Comparison of ENCODE assay signal across 15 cellular contexts in genomic region chr15:39598186-39598850, GRCh38. TPM values are rescaled to one million over a fixed set of nuclear protein-coding genes. Genes with fewer than 3 reads are reported as not detected.
DNase-seq lines count a peak whose midpoint lies in the region; TF ChIP-seq lines count a peak whose summit lies in the region.
"Had no signal": no experiment of that assay in that cellular context is flagged by ENCODE, and none has a peak within 500 bp of the region (broad histone marks: within the 10 kb centered on the region; RNA-seq: fewer than 3 reads in every experiment).

No MANE protein-coding gene starts in this region.

- H3K27me3 ChIP-seq in mammary epithelial cell (ENCODE audit: insufficient read depth, low read length) (no peaks in the 10 kb centered on the region), hepatocyte (no peaks in the 10 kb centered on the region), transverse colon (no peaks in the 10 kb centered on the region)
- H3K27me3 ChIP-seq: heart right ventricle, left lung, spleen had no signal

- no peak overlapping the region for H2AFZ ChIP-seq in mammary epithelial cell (ENCODE audit: low read depth, low read length)
- H2AFZ ChIP-seq in hepatocyte = no peak overlapping the region

- H3K36me3 ChIP-seq in mammary epithelial cell (ENCODE audit: insufficient read depth, low read length) = peaks cover 27% of the 10 kb centered on the region
- H3K36me3 ChIP-seq in hepatocyte (replicated peaks; ENCODE audit: insufficient read depth, low read depth) = no peaks in the 10 kb centered on the region
- H3K36me3 ChIP-seq in transverse colon = peaks cover 0 to 22% (median 11%) of the 10 kb centered on the region in 4 donors

- BruUV-seq in mammary epithelial cell (replicated peaks; lab: Mats Ljungman, UMichigan) = no TSS peak
- BruUV-seq in MCF 10A (replicated peaks; lab: Mats Ljungman, UMichigan) = no TSS peak

- CTCF ChIA-PET in mammary epithelial cell (lab: Charles Lee; ENCODE audit: low non-redundant PET) = interaction anchor here (0.6 kb wide), 1 partner anchor 33 kb away, joined by 3 read pairs; no protein-coding TSS in a partner anchor
- CTCF ChIA-PET in MCF 10A (lab: Yijun Ruan, JAX) = interaction anchor here (0.6 to 2.9 kb wide), 8 partner anchors 16 to 898 kb away, joined by 3 to 8 read pairs (median 3); no protein-coding TSS in a partner anchor

- peaks cover 52% of the 10 kb centered on the region for H3K36me3 Mint-ChIP-seq in MCF 10A (ENCODE audit: insufficient read depth, unreplicated experiment)
- no peaks in the 10 kb centered on the region for H3K36me3 Mint-ChIP-seq in activated T-helper 2 cell treated with anti-CD3 and anti-CD28 coated beads, Interferon-gamma antibody, Interleukin-2, Interleukin-4, amounts not matched to agents 10 μg/mL and 5 μg/mL and 100 μg/mL, durations not matched to agents 14 hours and 24 hours and 36 hours (ENCODE audit: low read depth)

- dilution Hi-C loops in mammary epithelial cell (cut with HindIII; ENCODE audit: low sequenced_read_pairs) = no loop called here

- no peak for TF ChIP-seq EP300 in transverse colon (IDR thresholded peaks at IDR 0.05; ENCODE audit: low read depth)

- no peak overlapping the region for H3K4me3 ChIP-seq in mammary epithelial cell (replicated peaks in 1 of 3; ENCODE audit: insufficient read depth in 1 of 3, low read depth in 2 of 3, low read length in 3 of 3)
- no peak overlapping the region for H3K4me3 ChIP-seq in cardiac fibroblast (replicated peaks in 1 of 2; ENCODE audit: low read depth in 2 of 2, low read length in 2 of 2)
- no peak overlapping the region for H3K4me3 ChIP-seq in hepatocyte
- H3K4me3 ChIP-seq in transverse colon = no peak overlapping the region
- H3K4me3 ChIP-seq: heart right ventricle, left lung, spleen had no signal

- H3K4me1 Mint-ChIP-seq in MCF 10A (ENCODE audit: insufficient read depth, unreplicated experiment) = peaks cover 17% of the 10 kb centered on the region
- H3K4me1 Mint-ChIP-seq in activated T-helper 2 cell treated with anti-CD3 and anti-CD28 coated beads, Interferon-gamma antibody, Interleukin-2, Interleukin-4, amounts not matched to agents 10 μg/mL and 5 μg/mL and 100 μg/mL, durations not matched to agents 14 hours and 24 hours and 36 hours (ENCODE audit: low read depth) = peaks cover 6% of the 10 kb centered on the region

- H3K9me3 ChIP-seq in mammary epithelial cell (replicated peaks; ENCODE audit: insufficient read depth, low read length) = no peaks in the 10 kb centered on the region
- no peaks in the 10 kb centered on the region for H3K9me3 ChIP-seq in hepatocyte (ENCODE audit: low read depth)
- no peaks in the 10 kb centered on the region for H3K9me3 ChIP-seq in transverse colon
- H3K9me3 ChIP-seq: heart right ventricle, left lung, spleen had no signal

- intact Hi-C loops in mammary epithelial cell (cut with micrococcal nuclease) = no loop called here
- intact Hi-C loops in MCF 10A (cut with micrococcal nuclease) = no loop called here
- intact Hi-C loops in transverse colon (cut with DNase I; ENCODE audit: low total_unique reads) = no loop called here
- intact Hi-C loops in activated T-helper 2 cell treated with anti-CD3 and anti-CD28 coated beads, Interferon-gamma antibody, Interleukin-2, Interleukin-4, amounts not matched to agents 10 μg/mL and 5 μg/mL and 100 μg/mL, durations not matched to agents 14 hours and 24 hours and 36 hours (cut with micrococcal nuclease) = no loop called here

- peaks cover 10% of the 10 kb centered on the region for H4K20me1 ChIP-seq in mammary epithelial cell (ENCODE audit: insufficient read depth, low read length)
- no peaks in the 10 kb centered on the region for H4K20me1 ChIP-seq in hepatocyte (ENCODE audit: insufficient read depth, poor library complexity, severe bottlenecking)

- H3K4me1 ChIP-seq in mammary epithelial cell (ENCODE audit: insufficient read depth, low read length) = no peaks in the 10 kb centered on the region
- peaks cover 4% of the 10 kb centered on the region for H3K4me1 ChIP-seq in hepatocyte (ENCODE audit: insufficient read depth)
- H3K4me1 ChIP-seq in transverse colon = peaks cover 9 to 69% (median 47%) of the 10 kb centered on the region in 4 donors
- H3K4me1 ChIP-seq: left lung had no signal

- H3K4me2 ChIP-seq in mammary epithelial cell (ENCODE audit: insufficient read depth, low read depth, low read length) = no peak overlapping the region
- peak overlapping the region; percentile 38 for H3K4me2 ChIP-seq in hepatocyte

- H3K9me2 ChIP-seq in hepatocyte (replicated peaks; ENCODE audit: insufficient read depth) = no peaks in the 10 kb centered on the region

- H3K9ac ChIP-seq in mammary epithelial cell (ENCODE audit: insufficient read depth, low read length) = no peak overlapping the region

- no peaks in the 10 kb centered on the region for H3K27me3 Mint-ChIP-seq in MCF 10A (ENCODE audit: insufficient read depth, unreplicated experiment)
- H3K27me3 Mint-ChIP-seq in activated T-helper 2 cell treated with anti-CD3 and anti-CD28 coated beads, Interferon-gamma antibody, Interleukin-2, Interleukin-4, amounts not matched to agents 10 μg/mL and 5 μg/mL and 100 μg/mL, durations not matched to agents 14 hours and 24 hours and 36 hours (ENCODE audit: low read depth) = peaks cover 17% of the 10 kb centered on the region

- H3K79me2 ChIP-seq in mammary epithelial cell (ENCODE audit: insufficient read depth, low read length) (peaks cover 12% of the 10 kb centered on the region), hepatocyte (no peaks in the 10 kb centered on the region)

- H3K27ac Mint-ChIP-seq in MCF 10A (ENCODE audit: low read depth, unreplicated experiment) = no peak overlapping the region
- H3K27ac Mint-ChIP-seq in activated T-helper 2 cell treated with anti-CD3 and anti-CD28 coated beads, Interferon-gamma antibody, Interleukin-2, Interleukin-4, amounts not matched to agents 10 μg/mL and 5 μg/mL and 100 μg/mL, durations not matched to agents 14 hours and 24 hours and 36 hours = no peak overlapping the region

- in situ Hi-C loops in mammary epithelial cell (cut with MboI; ENCODE audit: low sequenced_read_pairs in 2 of 2) = loop anchor here in 1 of 2 donors (25.0 kb wide), 1 partner anchor 886 kb away; no protein-coding TSS in a partner anchor
- in situ Hi-C loops in transverse colon (cut with MboI; ENCODE audit: low pct_ligation_motif_present in 1 of 4, low pct_unique_long_range_greater_than_20kb in 1 of 4, low sequenced_read_pairs in 3 of 4) = loop anchor here in 3 of 4 donors (25.0 kb wide), 2 partner anchors 164 to 886 kb away; no protein-coding TSS in a partner anchor

- no peaks in the 10 kb centered on the region for H3K9me3 Mint-ChIP-seq in MCF 10A (ENCODE audit: unreplicated experiment)
- no peaks in the 10 kb centered on the region for H3K9me3 Mint-ChIP-seq in activated T-helper 2 cell treated with anti-CD3 and anti-CD28 coated beads, Interferon-gamma antibody, Interleukin-2, Interleukin-4, amounts not matched to agents 10 μg/mL and 5 μg/mL and 100 μg/mL, durations not matched to agents 14 hours and 24 hours and 36 hours
- H3K9me3 Mint-ChIP-seq: activated T-cell treated with anti-CD3 and anti-CD28 coated beads, Interleukin-2, amount 50 U/mL, for 4 hours had no signal

- TF ChIP-seq POLR2A in transverse colon (IDR thresholded peaks at IDR 0.05) = no peak

- H3K4me3 Mint-ChIP-seq in MCF 10A (ENCODE audit: unreplicated experiment) = no peak overlapping the region
- H3K4me3 Mint-ChIP-seq in activated T-helper 2 cell treated with anti-CD3 and anti-CD28 coated beads, Interferon-gamma antibody, Interleukin-2, Interleukin-4, amounts not matched to agents 10 μg/mL and 5 μg/mL and 100 μg/mL, durations not matched to agents 14 hours and 24 hours and 36 hours (ENCODE audit: low read depth) = no peak overlapping the region
- H3K4me3 Mint-ChIP-seq: activated T-cell treated with anti-CD3 and anti-CD28 coated beads, Interleukin-2, amount 50 U/mL, for 4 hours had no signal

- H3K27ac ChIP-seq in mammary epithelial cell (ENCODE audit: insufficient read depth, low read depth, low read length) (peak overlapping the region; percentile 24), hepatocyte (peak overlapping the region; percentile 68), transverse colon (peak overlapping the region; percentile 76 to 86 (median 82)), substantia nigra (ENCODE audit: low read depth, low read length, poor library complexity, severe bottlenecking) (no peak overlapping the region)
- H3K27ac ChIP-seq: heart right ventricle, left lung, spleen had no signal

- DNase-seq in mammary epithelial cell = peak; percentile 58
- DNase-seq in MCF 10A (ENCODE audit: unreplicated experiment) = no peak
- DNase-seq in cardiac fibroblast (ENCODE audit: low read depth in 2 of 2) = peak; percentile 67 to 82
- no peak for DNase-seq in hepatocyte (ENCODE audit: low spot score)
- no peak for DNase-seq in transverse colon
- DNase-seq in substantia nigra (lab: John Stamatoyannopoulos, UW) = no peak
- DNase-seq in SKM-1 (lab: John Stamatoyannopoulos, UW; ENCODE audit: unreplicated experiment) = no peak
- no peak for DNase-seq in activated T-helper 2 cell treated with anti-CD3 and anti-CD28 coated beads, Interferon-gamma antibody, Interleukin-2, Interleukin-4, amounts not matched to agents 10 μg/mL and 5 μg/mL and 100 μg/mL, durations not matched to agents 14 hours and 24 hours and 36 hours (ENCODE audit: low spot score)
- DNase-seq: activated T-cell treated with anti-CD3 and anti-CD28 coated beads, Interleukin-2, amount 50 U/mL, for 4 hours; amygdala; effector memory CD4-positive, alpha-beta T cell; heart right ventricle; left lung; spleen; SW 1271 had no signal

- WGBS in mammary epithelial cell (ENCODE audit: low coverage, missing lambda C conversion rate) = 26% methylated on average over 3 of the region's 3 CpGs
- WGBS in hepatocyte (ENCODE audit: low lambda C conversion rate, missing lambda C conversion rate) = 37% methylated on average over 3 of the region's 3 CpGs
- 20 to 33% methylated on average over 3 of the region's 3 CpGs for WGBS in transverse colon (ENCODE audit: low coverage in 1 of 2), 2 donors

- TF ChIP-seq CTCF in mammary epithelial cell (conservative IDR thresholded peaks at IDR 0.05 in 1 of 2, IDR thresholded peaks at IDR 0.05 in 1 of 2; ENCODE audit: extremely low read depth in 1 of 2, insufficient read depth in 1 of 2, low read depth in 1 of 2, low read length in 2 of 2) (no peak), MCF 10A (IDR thresholded peaks at IDR 0.05; ENCODE audit: unreplicated experiment) (no peak), cardiac fibroblast (IDR thresholded peaks at IDR 0.05; ENCODE audit: low read depth, low read length) (no peak), hepatocyte (IDR thresholded peaks at IDR 0.05; ENCODE audit: poor library complexity) (no peak), transverse colon (IDR thresholded peaks at IDR 0.05) (no peak)

- POLR2A ChIA-PET in MCF 10A (lab: Yijun Ruan, JAX) = interaction anchor here (0.6 to 2.9 kb wide), 11 partner anchors 9 to 426 kb away, joined by 3 to 14 read pairs (median 3); partner anchors contain the start of gene THBS1

RNA-seq across cellular contexts. Expression of gene THBS1, which starts 17.4 kb away (rescaled TPM):
- total RNA-seq in mammary epithelial cell (over 10,000 TPM in 1 of 2 donors, 1,000 to 10,000 TPM in 1; 3,517 to 11,760 TPM), MCF 10A (2022) (103 and 393 TPM in 2 replicates), hepatocyte (191 and 220 TPM in 2 replicates), transverse colon (100 to 1,000 TPM; 197 to 753 (median 410) TPM)
- polyA plus RNA-seq in mammary epithelial cell (909 TPM), hepatocyte (82.9 and 105 TPM in 2 replicates)
- polyA minus RNA-seq in mammary epithelial cell = 7,367 TPM
- total RNA-seq in activated T-helper 2 cell treated with anti-CD3 and anti-CD28 coated beads, Interferon-gamma antibody, Interleukin-2, Interleukin-4, amounts not matched to agents 10 μg/mL and 5 μg/mL and 100 μg/mL, durations not matched to agents 14 hours and 24 hours and 36 hours = 0.32 and 0.43 TPM in 2 replicates

Comparison
In these comparisons a context has a peak if more than half of its experiments do, and no peak if none do; other contexts are left out.
1. DNase-seq: peak in mammary epithelial cell (single experiment) and cardiac fibroblast (2 of 2); none in MCF 10A (single experiment), hepatocyte (single experiment), transverse colon (single experiment), substantia nigra (0 of 49), SKM-1 (single experiment) and activated T-helper 2 cell treated with anti-CD3 and anti-CD28 coated beads, Interferon-gamma antibody, Interleukin-2, Interleukin-4, amounts not matched to agents 10 μg/mL and 5 μg/mL and 100 μg/mL, durations not matched to agents 14 hours and 24 hours and 36 hours (single experiment).
2. RNA of gene THBS1, which starts 17.4 kb away (total RNA-seq): 3,517 to 11,760 TPM in mammary epithelial cell, 197 to 753 TPM in transverse colon, 103 to 393 TPM in MCF 10A and 191 to 220 TPM in hepatocyte; 0.32 to 0.43 TPM in activated T-helper 2 cell treated with anti-CD3 and anti-CD28 coated beads, Interferon-gamma antibody, Interleukin-2, Interleukin-4, amounts not matched to agents 10 μg/mL and 5 μg/mL and 100 μg/mL, durations not matched to agents 14 hours and 24 hours and 36 hours; every median in the first group is over 10 times any median in the second.